Comparison of ENCODE assay signal across 11 cellular contexts in the genomic region with DNA sequence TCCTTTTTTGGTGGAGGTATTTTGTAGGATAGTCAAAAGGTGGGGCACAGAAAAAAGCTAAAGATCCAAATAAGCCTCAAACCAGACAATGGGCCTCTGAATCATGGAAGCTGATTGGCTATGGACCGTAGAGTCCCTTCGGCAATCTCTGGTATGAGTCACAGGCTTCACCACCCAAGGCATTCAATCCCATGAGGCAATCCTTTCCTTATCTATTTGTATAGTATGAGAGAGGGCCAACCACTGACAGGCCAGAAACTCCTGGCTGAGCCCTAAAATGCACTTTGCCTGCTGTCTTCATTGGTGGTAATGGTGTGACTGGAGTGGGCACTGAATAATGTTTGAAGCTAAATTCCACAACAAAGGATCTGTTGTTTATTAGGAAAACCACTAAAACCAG. TPM values are rescaled to one million over a fixed set of nuclear protein-coding genes. Genes with fewer than 3 reads are reported as not detected.
A peak's percentile ranks its signal among the peaks of the same experiment; 100 is the strongest.
DNase-seq lines count a peak whose midpoint lies in the region; ATAC-seq and TF ChIP-seq lines count a peak whose summit lies in the region.
"Had no signal": no experiment of that assay in that cellular context is flagged by ENCODE, and none has a peak within 500 bp of the region (broad histone marks: within the 10 kb centered on the region; RNA-seq: fewer than 3 reads in every experiment).

No MANE protein-coding gene starts in this region.

- DNase-seq in activated CD4-positive, alpha-beta T cell treated with anti-CD3 and anti-CD28 coated beads for 48 hours: peak; percentile 5
- DNase-seq in activated CD4-positive, alpha-beta T cell treated with anti-CD3 and anti-CD28 coated beads for 1 hour: no peak
- DNase-seq in RKO (ENCODE audit: low spot score) (peak; percentile 36), epidermal melanocyte (ENCODE audit: insufficient read length, low spot score) (peak; percentile 41), NCI-H2171 (lab: John Stamatoyannopoulos, UW) (no peak), thyroid gland (no peak)
- no peak for DNase-seq in stimulated activated effector memory CD8-positive, alpha-beta T cell treated with anti-CD3 and anti-CD28 coated beads, Interleukin-12 subunit alpha, Interleukin-12 subunit beta, amount 100 ng/mL, for 72 hours (ENCODE audit: low spot score in 2 of 2)
- DNase-seq: heart right ventricle, NCI-H1092 treated with DMSO at 0.1 percent for 48 hours had no signal

- intact Hi-C loops in thyroid gland (cut with DNase I): no loop called here

- H3K4me3 Mint-ChIP-seq in stimulated activated effector memory CD8-positive, alpha-beta T cell treated with anti-CD3 and anti-CD28 coated beads, Interleukin-12 subunit alpha, Interleukin-12 subunit beta, amount 100 ng/mL, for 72 hours: no peak overlapping the region
- H3K4me3 Mint-ChIP-seq: activated naive CD4-positive, alpha-beta T cell treated with anti-CD3 and anti-CD28 coated beads, Interleukin-2, amount 50 U/mL, for 24 hours had no signal

- ATAC-seq in stimulated activated effector memory CD8-positive, alpha-beta T cell treated with anti-CD3 and anti-CD28 coated beads, Interleukin-12 subunit alpha, Interleukin-12 subunit beta, amount 100 ng/mL, for 72 hours: peak; percentile 22
- no peak for ATAC-seq in GM21528 (IDR thresholded peaks at IDR 0.05; ENCODE audit: low FRiP score, unreplicated experiment)

- TF ChIP-seq CTCF in thyroid gland (IDR thresholded peaks at IDR 0.05): no peak

- no peaks in the 10 kb centered on the region for H3K9me3 Mint-ChIP-seq in stimulated activated effector memory CD8-positive, alpha-beta T cell treated with anti-CD3 and anti-CD28 coated beads, Interleukin-12 subunit alpha, Interleukin-12 subunit beta, amount 100 ng/mL, for 72 hours
- H3K9me3 Mint-ChIP-seq: activated naive CD4-positive, alpha-beta T cell treated with anti-CD3 and anti-CD28 coated beads, Interleukin-2, amount 50 U/mL, for 24 hours had no signal

- H3K36me3 ChIP-seq in thyroid gland: no peaks in the 10 kb centered on the region
- H3K36me3 ChIP-seq: heart right ventricle had no signal

- H3K27ac Mint-ChIP-seq in stimulated activated effector memory CD8-positive, alpha-beta T cell treated with anti-CD3 and anti-CD28 coated beads, Interleukin-12 subunit alpha, Interleukin-12 subunit beta, amount 100 ng/mL, for 72 hours: no peak overlapping the region
- H3K27ac Mint-ChIP-seq: activated naive CD4-positive, alpha-beta T cell treated with anti-CD3 and anti-CD28 coated beads, Interleukin-2, amount 50 U/mL, for 24 hours had no signal

- 72 to 77% methylated on average over 2 of the region's 2 CpGs for WGBS in thyroid gland, 2 donors

- H3K4me3 ChIP-seq in thyroid gland (replicated peaks in 1 of 3): no peak overlapping the region
- H3K4me3 ChIP-seq: heart right ventricle had no signal

- no peaks in the 10 kb centered on the region for H3K4me1 ChIP-seq in thyroid gland

- no peak overlapping the region for H3K27ac ChIP-seq in thyroid gland
- H3K27ac ChIP-seq: heart right ventricle had no signal

- H3K4me1 Mint-ChIP-seq in stimulated activated effector memory CD8-positive, alpha-beta T cell treated with anti-CD3 and anti-CD28 coated beads, Interleukin-12 subunit alpha, Interleukin-12 subunit beta, amount 100 ng/mL, for 72 hours: peaks cover 23% of the 10 kb centered on the region

- no peaks in the 10 kb centered on the region for H3K36me3 Mint-ChIP-seq in stimulated activated effector memory CD8-positive, alpha-beta T cell treated with anti-CD3 and anti-CD28 coated beads, Interleukin-12 subunit alpha, Interleukin-12 subunit beta, amount 100 ng/mL, for 72 hours
- H3K36me3 Mint-ChIP-seq: activated naive CD4-positive, alpha-beta T cell treated with anti-CD3 and anti-CD28 coated beads, Interleukin-2, amount 50 U/mL, for 24 hours had no signal

- H3K27me3 ChIP-seq in thyroid gland: no peaks in the 10 kb centered on the region
- H3K27me3 ChIP-seq: heart right ventricle had no signal

- no peaks in the 10 kb centered on the region for H3K9me3 ChIP-seq in thyroid gland
- H3K9me3 ChIP-seq: heart right ventricle had no signal

- no peak for TF ChIP-seq POLR2A in thyroid gland (IDR thresholded peaks at IDR 0.05)

RNA-seq across cellular contexts. Expression of a gene that starts 38.7 kb away (rescaled TPM):
- total RNA-seq in thyroid gland: 10 to 100 TPM; 30.6 to 44.7 (median 33.2) TPM

Comparison
In these comparisons a context has a peak if more than half of its experiments do, and no peak if none do; other contexts are left out.
1. DNase-seq: peak in activated CD4-positive, alpha-beta T cell treated with anti-CD3 and anti-CD28 coated beads for 48 hours (single experiment), RKO (single experiment) and epidermal melanocyte (single experiment); none in activated CD4-positive, alpha-beta T cell treated with anti-CD3 and anti-CD28 coated beads for 1 hour (single experiment), stimulated activated effector memory CD8-positive, alpha-beta T cell treated with anti-CD3 and anti-CD28 coated beads, Interleukin-12 subunit alpha, Interleukin-12 subunit beta, amount 100 ng/mL, for 72 hours (0 of 2), NCI-H2171 (single experiment) and thyroid gland (0 of 2).